Comparison of ENCODE assay signal across 29 cellular contexts in genomic region chr21:19950347-19950746, GRCh38.
"Had no signal": no experiment of that assay in that cellular context is flagged by ENCODE, and none has a peak within 500 bp of the region (broad histone marks: within the 10 kb centered on the region; RNA-seq: fewer than 3 reads in every experiment).

No MANE protein-coding gene starts in this region.

- H3K4me3 Mint-ChIP-seq: natural killer cell; nephron; neural progenitor cell; stimulated activated effector memory CD8-positive, alpha-beta T cell treated with anti-CD3 and anti-CD28 coated beads, Interleukin-12 subunit alpha, Interleukin-12 subunit beta, amount 100 ng/mL, for 72 hours; stimulated activated naive B cell treated with anti-CD40 and anti-IgM and Interleukin-4, amounts not matched to agents 10 μg/mL and 1 μg/mL and 100 μg/mL, for 72 hours; stimulated activated naive CD8-positive, alpha-beta T cell treated with anti-CD3 and anti-CD28 coated beads, Interleukin-15, Interleukin-2, amounts not matched to agents 100 ng/mL and 50 ng/mL, for 24 hours; type B pancreatic cell had no signal

- H3K9ac ChIP-seq: neural progenitor cell, parathyroid adenoma had no signal

- H3K9me3 Mint-ChIP-seq: natural killer cell, nephron, type B pancreatic cell had no signal

- H3K27me3 Mint-ChIP-seq: progenitor cell of endocrine pancreas; stimulated activated naive B cell treated with anti-CD40 and anti-IgM and Interleukin-4, amounts not matched to agents 10 μg/mL and 1 μg/mL and 100 μg/mL, for 72 hours; stimulated activated naive CD8-positive, alpha-beta T cell treated with anti-CD3 and anti-CD28 coated beads, Interleukin-15, Interleukin-2, amounts not matched to agents 100 ng/mL and 50 ng/mL, for 24 hours; type B pancreatic cell had no signal

- H2AFZ ChIP-seq: neural progenitor cell, parathyroid adenoma had no signal

- H3K36me3 Mint-ChIP-seq: natural killer cell; neural progenitor cell; stimulated activated effector memory CD8-positive, alpha-beta T cell treated with anti-CD3 and anti-CD28 coated beads, Interleukin-12 subunit alpha, Interleukin-12 subunit beta, amount 100 ng/mL, for 72 hours; stimulated activated naive B cell treated with anti-CD40 and anti-IgM and Interleukin-4, amounts not matched to agents 10 μg/mL and 1 μg/mL and 100 μg/mL, for 72 hours; type B pancreatic cell had no signal

- ATAC-seq: natural killer cell; psoas muscle; right cardiac atrium; right lobe of liver; stimulated activated effector memory CD8-positive, alpha-beta T cell treated with anti-CD3 and anti-CD28 coated beads, Interleukin-12 subunit alpha, Interleukin-12 subunit beta, amount 100 ng/mL, for 72 hours; stimulated activated naive B cell treated with anti-CD40 and anti-IgM and Interleukin-4, amounts not matched to agents 10 μg/mL and 1 μg/mL and 100 μg/mL, for 72 hours; upper lobe of right lung had no signal

- H3K4me2 ChIP-seq: neural progenitor cell had no signal

- H3K79me2 ChIP-seq: parathyroid adenoma had no signal

- H3K27ac Mint-ChIP-seq: natural killer cell; nephron; neural progenitor cell; progenitor cell of endocrine pancreas; stimulated activated effector memory CD8-positive, alpha-beta T cell treated with anti-CD3 and anti-CD28 coated beads, Interleukin-12 subunit alpha, Interleukin-12 subunit beta, amount 100 ng/mL, for 72 hours; stimulated activated naive B cell treated with anti-CD40 and anti-IgM and Interleukin-4, amounts not matched to agents 10 μg/mL and 1 μg/mL and 100 μg/mL, for 72 hours; stimulated activated naive CD8-positive, alpha-beta T cell treated with anti-CD3 and anti-CD28 coated beads, Interleukin-15, Interleukin-2, amounts not matched to agents 100 ng/mL and 50 ng/mL, for 24 hours; type B pancreatic cell had no signal

- DNase-seq: natural killer cell; occipital lobe; ovary; posterior cingulate gyrus; psoas muscle; right cardiac atrium; right lobe of liver; sigmoid colon; small intestine; stimulated activated CD4-positive, alpha-beta T cell treated with anti-CD3 and anti-CD28 coated beads, Interleukin-15, amount 100 ng/mL, for 24 hours; stimulated activated CD4-positive, alpha-beta T cell treated with anti-CD3 and anti-CD28 coated beads, Interleukin-2, amount 100 ng/mL, for 24 hours; stimulated activated CD4-positive, alpha-beta T cell treated with anti-CD3 and anti-CD28 coated beads, Interleukin-2, amount 100 ng/mL, for 48 hours; stimulated activated CD4-positive, alpha-beta T cell treated with anti-CD3 and anti-CD28 coated beads, Interleukin-4, amount 100 ng/mL, for 24 hours; stimulated activated naive B cell treated with anti-CD40 and anti-IgM and Interleukin-4, amounts not matched to agents 10 μg/mL and 1 μg/mL and 100 μg/mL, for 72 hours; stimulated activated naive CD4-positive, alpha-beta T cell treated with Interleukin-2 at 50 U/mL for 16 hours; substantia nigra; testis; tibial artery; transverse colon; upper lobe of right lung; uterus had no signal

- H3K4me1 ChIP-seq: neural progenitor cell, parathyroid adenoma, psoas muscle, right lobe of liver, sigmoid colon, suprapubic skin, testis, tibial artery, transverse colon, upper lobe of right lung, uterus had no signal

- H3K36me3 ChIP-seq: neural progenitor cell, ovary, right lobe of liver, sigmoid colon, suprapubic skin, tibial artery, transverse colon, upper lobe of right lung, uterus had no signal

- H3K9me3 ChIP-seq: ovary, psoas muscle, right lobe of liver, sigmoid colon, suprapubic skin, testis, tibial artery, transverse colon, upper lobe of right lung, uterus had no signal

- H3K27ac ChIP-seq: neural progenitor cell, ovary, parathyroid adenoma, psoas muscle, right lobe of liver, sigmoid colon, suprapubic skin, testis, tibial artery, transverse colon, upper lobe of right lung, uterus had no signal

- H3K4me1 Mint-ChIP-seq: nephron; neural progenitor cell; stimulated activated effector memory CD8-positive, alpha-beta T cell treated with anti-CD3 and anti-CD28 coated beads, Interleukin-12 subunit alpha, Interleukin-12 subunit beta, amount 100 ng/mL, for 72 hours; stimulated activated naive B cell treated with anti-CD40 and anti-IgM and Interleukin-4, amounts not matched to agents 10 μg/mL and 1 μg/mL and 100 μg/mL, for 72 hours had no signal

- H3K4me3 ChIP-seq: neural progenitor cell, ovary, psoas muscle, right lobe of liver, sigmoid colon, suprapubic skin, testis, tibial artery, transverse colon, upper lobe of right lung, uterus had no signal

- H3K27me3 ChIP-seq: neural progenitor cell, ovary, right lobe of liver, sigmoid colon, suprapubic skin, testis, tibial artery, transverse colon, upper lobe of right lung, uterus had no signal
